Comparison of ENCODE assay signal across 24 cellular contexts in the genomic region with DNA sequence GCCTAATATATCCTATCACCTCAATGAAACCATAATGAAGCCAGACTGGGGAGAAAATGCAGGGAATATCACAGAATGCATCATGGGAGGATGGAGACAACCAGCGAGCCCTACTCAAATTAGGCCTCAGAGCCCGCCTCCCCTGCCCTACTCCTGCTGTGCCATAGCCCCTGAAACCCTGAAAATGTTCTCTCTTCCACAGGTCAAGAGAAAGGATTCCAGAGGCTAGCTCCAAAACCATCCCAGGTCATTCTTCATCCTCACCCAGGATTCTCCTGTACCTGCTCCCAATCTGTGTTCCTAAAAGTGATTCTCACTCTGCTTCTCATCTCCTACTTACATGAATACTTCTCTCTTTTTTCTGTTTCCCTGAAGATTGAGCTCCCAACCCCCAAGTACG. TPM values are rescaled to one million over a fixed set of nuclear protein-coding genes. Genes with fewer than 3 reads are reported as not detected.
DNase-seq lines count a peak whose midpoint lies in the region; ATAC-seq and TF ChIP-seq lines count a peak whose summit lies in the region.
"Had no signal": no experiment of that assay in that cellular context is flagged by ENCODE, and none has a peak within 500 bp of the region (broad histone marks: within the 10 kb centered on the region; RNA-seq: fewer than 3 reads in every experiment).

No MANE protein-coding gene starts in this region.

- H3K9me2 ChIP-seq in Loucy (replicated peaks; ENCODE audit: low read depth, low read length) = no peaks in the 10 kb centered on the region

- peaks cover 49 to 56% of the 10 kb centered on the region in 2 donors for H3K36me3 Mint-ChIP-seq in activated T-cell treated with anti-CD3 and anti-CD28 coated beads, Interleukin-2, amount 50 U/mL, for 72 hours (ENCODE audit: insufficient read depth in 2 of 2)
- H3K36me3 Mint-ChIP-seq in activated naive CD8-positive, alpha-beta T cell treated with anti-CD3 and anti-CD28 coated beads, Interleukin-2, amount 10 ng/mL, durations not matched to agents 7 days and 5 days = peaks cover 70% of the 10 kb centered on the region
- H3K36me3 Mint-ChIP-seq in stimulated activated effector memory CD8-positive, alpha-beta T cell treated with anti-CD3 and anti-CD28 coated beads, Interleukin-12 subunit alpha, Interleukin-12 subunit beta, amount 100 ng/mL, for 72 hours = peaks cover 82% of the 10 kb centered on the region
- H3K36me3 Mint-ChIP-seq: type B pancreatic cell had no signal

- peaks cover 46% of the 10 kb centered on the region for H3F3A ChIP-seq in Loucy (ENCODE audit: low read depth)

- peak overlapping the region; percentile 90 for H3K27ac Mint-ChIP-seq in activated T-cell treated with anti-CD3 and anti-CD28 coated beads, Interleukin-2, amount 50 U/mL, for 72 hours
- H3K27ac Mint-ChIP-seq in activated naive CD8-positive, alpha-beta T cell treated with anti-CD3 and anti-CD28 coated beads, Interleukin-2, amount 10 ng/mL, durations not matched to agents 7 days and 5 days = peak overlapping the region; percentile 99
- peak overlapping the region; percentile 100 for H3K27ac Mint-ChIP-seq in stimulated activated effector memory CD8-positive, alpha-beta T cell treated with anti-CD3 and anti-CD28 coated beads, Interleukin-12 subunit alpha, Interleukin-12 subunit beta, amount 100 ng/mL, for 72 hours
- H3K27ac Mint-ChIP-seq: dendritic cell treated with granulocyte-macrophage colony-stimulating factor and Interleukin-4, amounts not matched to agents 40 ng/mL and 50 ng/mL, for 4 days; progenitor cell of endocrine pancreas; type B pancreatic cell had no signal

- TF ChIP-seq CTCF in Loucy (conservative IDR thresholded peaks at IDR 0.05; ENCODE audit: low read length) = no peak

- peaks cover 64% of the 10 kb centered on the region for H3K36me3 ChIP-seq in Loucy (ENCODE audit: insufficient read depth, low read length)

- H3K9me3 ChIP-seq in Loucy (ENCODE audit: insufficient read depth, low read depth, low read length) = no peaks in the 10 kb centered on the region

- peaks cover 23% of the 10 kb centered on the region for H3K27me3 ChIP-seq in Loucy (ENCODE audit: insufficient read depth, low read length, poor library complexity, severe bottlenecking)

- ATAC-seq in activated T-cell treated with anti-CD3 and anti-CD28 coated beads, Interleukin-2, amount 50 U/mL, for 72 hours (replicated peaks in 1 of 2) = no peak
- no peak for ATAC-seq in activated naive CD8-positive, alpha-beta T cell treated with anti-CD3 and anti-CD28 coated beads, Interleukin-2, amount 10 ng/mL, durations not matched to agents 7 days and 5 days (ENCODE audit: low read depth)
- ATAC-seq in stimulated activated effector memory CD8-positive, alpha-beta T cell treated with anti-CD3 and anti-CD28 coated beads, Interleukin-12 subunit alpha, Interleukin-12 subunit beta, amount 100 ng/mL, for 72 hours = no peak
- no peak for ATAC-seq in GM21723 (IDR thresholded peaks at IDR 0.05; ENCODE audit: unreplicated experiment)
- no peak for ATAC-seq in GM18907 (IDR thresholded peaks at IDR 0.05; ENCODE audit: unreplicated experiment)
- ATAC-seq: activated CD4-positive, CD25-positive, alpha-beta regulatory T cell treated with anti-CD3 and anti-CD28 coated beads, Interleukin-2, amount 50 U/mL, for 24 hours; left colon had no signal

- POLR2A ChIA-PET in activated naive CD8-positive, alpha-beta T cell treated with anti-CD3 and anti-CD28 coated beads, Interleukin-2, amount 10 ng/mL, durations not matched to agents 7 days and 5 days (lab: Charles Lee) = interaction anchor here (15.1 to 21.1 kb wide), 2 partner anchors 7 to 10 kb away, joined by 1271 read pairs; no protein-coding TSS in a partner anchor

- no peak for DNase-seq in activated T-cell treated with anti-CD3 and anti-CD28 coated beads, Interleukin-2, amount 50 U/mL, for 72 hours
- DNase-seq in activated T-cell treated with anti-CD3 and anti-CD28 coated beads for 4 hours = no peak
- no peak for DNase-seq in activated naive CD8-positive, alpha-beta T cell treated with anti-CD3 and anti-CD28 coated beads, Interleukin-2, amount 10 ng/mL, durations not matched to agents 7 days and 5 days
- no peak for DNase-seq in stimulated activated effector memory CD8-positive, alpha-beta T cell treated with anti-CD3 and anti-CD28 coated beads, Interleukin-12 subunit alpha, Interleukin-12 subunit beta, amount 100 ng/mL, for 72 hours (ENCODE audit: low spot score in 2 of 2)
- no peak for DNase-seq in DMS53 treated with DMSO at 0.1 percent for 48 hours (lab: John Stamatoyannopoulos, UW; ENCODE audit: unreplicated experiment)
- DNase-seq: amygdala; DMS53; KBM-7; left colon; MV-4-11; NCI-H1694 treated with DMSO at 0.1 percent for 48 hours; stimulated activated naive CD4-positive, alpha-beta T cell treated with Interleukin-2 at 50 U/mL for 16 hours had no signal

- no peaks in the 10 kb centered on the region for H3K9me3 Mint-ChIP-seq in activated T-cell treated with anti-CD3 and anti-CD28 coated beads, Interleukin-2, amount 50 U/mL, for 72 hours
- no peaks in the 10 kb centered on the region for H3K9me3 Mint-ChIP-seq in activated naive CD8-positive, alpha-beta T cell treated with anti-CD3 and anti-CD28 coated beads, Interleukin-2, amount 10 ng/mL, durations not matched to agents 7 days and 5 days
- H3K9me3 Mint-ChIP-seq in stimulated activated effector memory CD8-positive, alpha-beta T cell treated with anti-CD3 and anti-CD28 coated beads, Interleukin-12 subunit alpha, Interleukin-12 subunit beta, amount 100 ng/mL, for 72 hours = no peaks in the 10 kb centered on the region
- H3K9me3 Mint-ChIP-seq: dendritic cell treated with granulocyte-macrophage colony-stimulating factor and Interleukin-4, amounts not matched to agents 40 ng/mL and 50 ng/mL, for 4 days; neural crest cell; type B pancreatic cell had no signal

- peak overlapping the region; percentile 100 for H3K4me2 ChIP-seq in Loucy (ENCODE audit: low read depth, low read length, poor library complexity, severe bottlenecking)

- peaks cover 80% of the 10 kb centered on the region for H3K4me1 ChIP-seq in Loucy (ENCODE audit: insufficient read depth, low read length, poor library complexity, severe bottlenecking)

- H3K79me2 ChIP-seq in Loucy (ENCODE audit: insufficient read depth, low read length) = peaks cover 94% of the 10 kb centered on the region

- H4K20me1 ChIP-seq in Loucy (ENCODE audit: insufficient read depth, low read length, poor library complexity, severe bottlenecking) = peaks cover under 1% of the 10 kb centered on the region

- peak overlapping the region; percentile 100 for H3K9ac ChIP-seq in Loucy (ENCODE audit: low read depth, low read length, poor library complexity, severe bottlenecking)

- peak overlapping the region; percentile 94 to 100 for H3K4me3 Mint-ChIP-seq in activated T-cell treated with anti-CD3 and anti-CD28 coated beads, Interleukin-2, amount 50 U/mL, for 72 hours
- peak overlapping the region; percentile 94 for H3K4me3 Mint-ChIP-seq in activated naive CD8-positive, alpha-beta T cell treated with anti-CD3 and anti-CD28 coated beads, Interleukin-2, amount 10 ng/mL, durations not matched to agents 7 days and 5 days
- H3K4me3 Mint-ChIP-seq in stimulated activated effector memory CD8-positive, alpha-beta T cell treated with anti-CD3 and anti-CD28 coated beads, Interleukin-12 subunit alpha, Interleukin-12 subunit beta, amount 100 ng/mL, for 72 hours = peak overlapping the region; percentile 98
- H3K4me3 Mint-ChIP-seq: CD14-positive monocyte; dendritic cell treated with granulocyte-macrophage colony-stimulating factor and Interleukin-4, amounts not matched to agents 40 ng/mL and 50 ng/mL, for 4 days; neural crest cell; type B pancreatic cell had no signal

- peaks cover 84% of the 10 kb centered on the region for H3K4me1 Mint-ChIP-seq in activated T-cell treated with anti-CD3 and anti-CD28 coated beads, Interleukin-2, amount 50 U/mL, for 72 hours (ENCODE audit: low read depth)
- H3K4me1 Mint-ChIP-seq in activated naive CD8-positive, alpha-beta T cell treated with anti-CD3 and anti-CD28 coated beads, Interleukin-2, amount 10 ng/mL, durations not matched to agents 7 days and 5 days = peaks cover 85% of the 10 kb centered on the region
- peaks cover 87% of the 10 kb centered on the region for H3K4me1 Mint-ChIP-seq in stimulated activated effector memory CD8-positive, alpha-beta T cell treated with anti-CD3 and anti-CD28 coated beads, Interleukin-12 subunit alpha, Interleukin-12 subunit beta, amount 100 ng/mL, for 72 hours

- H3K27me3 Mint-ChIP-seq in activated T-cell treated with anti-CD3 and anti-CD28 coated beads, Interleukin-2, amount 50 U/mL, for 72 hours (ENCODE audit: low read depth) = no peaks in the 10 kb centered on the region
- H3K27me3 Mint-ChIP-seq in activated naive CD8-positive, alpha-beta T cell treated with anti-CD3 and anti-CD28 coated beads, Interleukin-2, amount 10 ng/mL, durations not matched to agents 7 days and 5 days = no peaks in the 10 kb centered on the region

- no peak overlapping the region for H2AFZ ChIP-seq in Loucy (ENCODE audit: low read length)

- H3K4me3 ChIP-seq in Loucy (ENCODE audit: low read length, poor library complexity, severe bottlenecking) = peak overlapping the region; percentile 93

RNA-seq across cellular contexts. Expression of a gene that starts 31.5 kb away (rescaled TPM):
- total RNA-seq in activated T-cell treated with anti-CD3 and anti-CD28 coated beads, Interleukin-2, amount 50 U/mL, for 72 hours = not detected
- not detected for total RNA-seq in activated naive CD8-positive, alpha-beta T cell treated with anti-CD3 and anti-CD28 coated beads, Interleukin-2, amount 10 ng/mL, durations not matched to agents 7 days and 5 days
- total RNA-seq: H1, NCI-H460, neural crest cell, RPMI7951 had no signal

RNA-seq across cellular contexts. Expression of a gene that starts 52.6 kb away (rescaled TPM):
- total RNA-seq in activated T-cell treated with anti-CD3 and anti-CD28 coated beads, Interleukin-2, amount 50 U/mL, for 72 hours = 10 to 100 TPM; 10.9 to 13.6 TPM
- 10 to 100 TPM; 20.1 to 25.2 TPM for total RNA-seq in activated naive CD8-positive, alpha-beta T cell treated with anti-CD3 and anti-CD28 coated beads, Interleukin-2, amount 10 ng/mL, durations not matched to agents 7 days and 5 days
- total RNA-seq: NCI-H460, RPMI7951 had no signal

RNA-seq across cellular contexts. Expression of a gene that starts 53.0 kb away (rescaled TPM):
- total RNA-seq in activated T-cell treated with anti-CD3 and anti-CD28 coated beads, Interleukin-2, amount 50 U/mL, for 72 hours = not detected
- not detected for total RNA-seq in activated naive CD8-positive, alpha-beta T cell treated with anti-CD3 and anti-CD28 coated beads, Interleukin-2, amount 10 ng/mL, durations not matched to agents 7 days and 5 days
- total RNA-seq: H1, NCI-H460, neural crest cell, RPMI7951 had no signal
